Comparison of ENCODE assay signal across 19 cellular contexts in the genomic region with DNA sequence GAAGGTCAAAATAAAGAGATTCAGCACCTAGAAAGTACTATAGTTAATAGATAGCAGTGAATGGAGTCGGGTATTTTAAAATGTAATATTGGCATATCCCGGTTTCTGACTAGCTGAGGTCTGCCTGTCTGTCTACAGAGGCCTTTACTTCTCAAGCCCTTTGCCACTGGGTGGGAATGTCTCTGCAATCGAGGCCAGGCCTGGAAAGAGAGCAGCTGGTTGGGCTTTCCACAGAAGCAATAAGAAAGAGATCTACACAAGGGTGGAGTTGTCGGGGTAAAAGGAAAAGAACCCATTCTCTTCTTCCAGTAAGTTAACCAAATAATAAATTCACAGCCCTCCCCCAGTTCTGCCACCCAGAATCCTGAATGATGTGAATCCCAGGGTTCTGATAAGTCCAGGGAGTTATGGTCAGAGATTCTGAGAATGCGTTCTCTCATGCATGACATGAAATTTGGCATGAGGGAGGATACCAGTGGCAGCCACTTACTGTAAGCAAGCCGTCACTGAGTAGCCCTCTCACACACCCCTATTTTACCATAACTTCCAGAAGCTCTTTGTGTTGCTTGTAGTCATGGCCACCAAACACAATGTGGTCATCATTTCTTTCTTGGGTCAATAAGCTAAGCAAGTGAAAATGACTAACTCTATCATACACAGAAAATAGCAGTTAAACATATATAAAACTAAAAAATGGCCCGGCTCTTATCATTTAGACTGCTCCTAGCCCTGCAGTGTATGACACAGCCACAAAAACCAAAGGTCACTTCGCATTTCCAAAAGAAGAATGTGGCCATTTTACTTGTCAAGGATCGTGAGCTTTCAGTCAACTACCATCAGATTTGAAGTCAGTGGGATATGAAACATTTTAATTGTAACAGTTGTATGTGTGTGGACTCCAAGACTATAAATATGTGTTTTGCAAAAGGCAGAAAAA.
DNase-seq lines count a peak whose midpoint lies in the region; ATAC-seq and TF ChIP-seq lines count a peak whose summit lies in the region.
"Had no signal": no experiment of that assay in that cellular context is flagged by ENCODE, and none has a peak within 500 bp of the region (broad histone marks: within the 10 kb centered on the region; RNA-seq: fewer than 3 reads in every experiment).

No MANE protein-coding gene starts in this region.

- no peaks in the 10 kb centered on the region for H3K4me1 ChIP-seq in right cardiac atrium (ENCODE audit: control insufficient read depth, insufficient read depth, low read length)

- peak; percentile 53 for ATAC-seq in right cardiac atrium
- ATAC-seq: activated naive CD8-positive, alpha-beta T cell treated with anti-CD3 and anti-CD28 coated beads, Interleukin-2, amount 50 U/mL, for 24 hours; HCT116; K562; natural killer cell; WTC11 had no signal

- H3K27me3 ChIP-seq in brain microvascular endothelial cell (replicated peaks) (no peaks in the 10 kb centered on the region), right cardiac atrium (ENCODE audit: control insufficient read depth, insufficient read depth) (no peaks in the 10 kb centered on the region)

- no peaks in the 10 kb centered on the region for H3K9me3 ChIP-seq in right cardiac atrium (ENCODE audit: control insufficient read depth, low read length)
- H3K9me3 ChIP-seq: A549 had no signal

- H3K36me3 ChIP-seq in brain microvascular endothelial cell (replicated peaks), result peaks cover 5% of the 10 kb centered on the region

- intact Hi-C loops in right cardiac atrium (cut with DNase I), result loop anchor here in 1 of 4 donors (5.0 kb wide), 1 partner anchor 63 kb away; no protein-coding TSS in a partner anchor

- DNase-seq in NCI-H748 (lab: John Stamatoyannopoulos, UW; ENCODE audit: unreplicated experiment) (peak; percentile 19), NCI-H748 treated with DMSO at 0.1 percent for 48 hours (lab: John Stamatoyannopoulos, UW) (no peak), brain microvascular endothelial cell (peak; percentile 56), right cardiac atrium (peak; percentile 28 to 62 (median 48)), stromal cell of bone marrow (ENCODE audit: low read depth) (peak; percentile 85), activated gamma-delta T cell (lab: John Stamatoyannopoulos, UW) (no peak), GM19240 (ENCODE audit: insufficient read length, low spot score) (no peak)
- DNase-seq in effector CD4-positive, alpha-beta T cell, result no peak
- DNase-seq: activated CD8-positive, alpha-beta memory T cell treated with anti-CD3 and anti-CD28 coated beads, Interleukin-2, amount 50 U/mL, for 48 hours; activated naive CD8-positive, alpha-beta T cell treated with anti-CD3 and anti-CD28 coated beads, Interleukin-2, amount 50 U/mL, for 24 hours; DND-41; immature natural killer cell; natural killer cell; NCI-H1930; NK-92 treated with Interleukin-12 subunit alpha and Interleukin-12 subunit beta, amount 100 ng/mL, for 24 hours had no signal

- no peak for TF ChIP-seq CTCF in brain microvascular endothelial cell (IDR thresholded peaks at IDR 0.05; ENCODE audit: low read depth, low read length, missing control alignments)

- WGBS in right cardiac atrium, result 72% methylated on average over 9 of the region's 9 CpGs

- in situ Hi-C loops in brain microvascular endothelial cell (cut with HindIII; ENCODE audit: low pct_ligation_motif_present, low sequenced_read_pairs), result loop anchor here (25.0 kb wide), 1 partner anchor 222 kb away; no protein-coding TSS in a partner anchor

- no peak overlapping the region for H3K27ac ChIP-seq in brain microvascular endothelial cell
- no peak overlapping the region for H3K27ac ChIP-seq in right cardiac atrium (ENCODE audit: low read length)
- H3K27ac ChIP-seq: A549 had no signal

- H3K4me3 ChIP-seq in brain microvascular endothelial cell (ENCODE audit: low read depth, low read length) (no peak overlapping the region), right cardiac atrium (ENCODE audit: low read length) (no peak overlapping the region)
- H3K4me3 ChIP-seq: A549, K562 had no signal

Comparison
In these comparisons a context has a peak if more than half of its experiments do, and no peak if none do; other contexts are left out.
1. DNase-seq: peak in NCI-H748 (single experiment), brain microvascular endothelial cell (single experiment), right cardiac atrium (3 of 3) and stromal cell of bone marrow (single experiment); none in NCI-H748 treated with DMSO at 0.1 percent for 48 hours (single experiment), activated gamma-delta T cell (single experiment), effector CD4-positive, alpha-beta T cell (single experiment) and GM19240 (single experiment).